In the genomic region with DNA sequence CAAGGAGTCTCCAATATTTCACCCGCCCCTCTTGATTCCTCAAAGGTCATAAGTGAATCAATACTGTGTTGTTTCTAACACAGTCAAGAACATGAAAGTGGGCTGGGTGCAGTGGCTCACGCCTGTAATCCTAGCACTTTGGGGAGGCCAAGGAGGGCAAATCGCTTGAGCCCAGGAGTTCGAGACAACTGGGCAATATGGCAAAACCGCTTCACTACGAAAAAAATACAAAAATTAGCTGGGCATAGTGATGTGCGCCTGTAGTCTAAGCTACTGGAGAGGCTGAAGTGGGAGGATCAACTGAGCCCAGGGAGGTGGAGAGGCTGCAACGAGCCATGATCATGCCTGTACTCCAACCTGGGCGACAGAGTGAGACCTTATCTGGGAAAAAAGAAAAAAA, we compare ENCODE assay signal across 14 cellular contexts.
"Had no signal": no experiment of that assay in that cellular context is flagged by ENCODE, and none has a peak within 500 bp of the region (broad histone marks: within the 10 kb centered on the region; RNA-seq: fewer than 3 reads in every experiment).

No MANE protein-coding gene starts in this region.

- H3K9me3 ChIP-seq: breast epithelium, esophagus muscularis mucosa, suprapubic skin, upper lobe of left lung had no signal

- H3K27me3 ChIP-seq: breast epithelium, esophagus muscularis mucosa, suprapubic skin, upper lobe of left lung had no signal

- H3K36me3 ChIP-seq: breast epithelium, esophagus muscularis mucosa, suprapubic skin, upper lobe of left lung had no signal

- DNase-seq: activated CD4-positive, alpha-beta T cell treated with anti-CD3 and anti-CD28 coated beads for 4 hours; activated effector memory CD4-positive, alpha-beta T cell treated with Interleukin-2 at 50 U/mL for 16 hours; anterior cingulate cortex; glutamatergic neuron; stimulated activated CD4-positive, alpha-beta T cell treated with anti-CD3 and anti-CD28 coated beads, Interleukin-1b, Interleukin-23, amount 100 ng/mL, for 48 hours; stimulated activated naive CD4-positive, alpha-beta T cell treated with Interleukin-2 at 50 U/mL for 16 hours; T-cell; T1000; upper lobe of left lung had no signal

- H3K27ac ChIP-seq: breast epithelium, esophagus muscularis mucosa, SK-N-MC, suprapubic skin, VCaP had no signal

- ATAC-seq: T-cell had no signal

- H3K4me3 ChIP-seq: esophagus muscularis mucosa, SK-N-MC, suprapubic skin had no signal
